In the genomic region with DNA sequence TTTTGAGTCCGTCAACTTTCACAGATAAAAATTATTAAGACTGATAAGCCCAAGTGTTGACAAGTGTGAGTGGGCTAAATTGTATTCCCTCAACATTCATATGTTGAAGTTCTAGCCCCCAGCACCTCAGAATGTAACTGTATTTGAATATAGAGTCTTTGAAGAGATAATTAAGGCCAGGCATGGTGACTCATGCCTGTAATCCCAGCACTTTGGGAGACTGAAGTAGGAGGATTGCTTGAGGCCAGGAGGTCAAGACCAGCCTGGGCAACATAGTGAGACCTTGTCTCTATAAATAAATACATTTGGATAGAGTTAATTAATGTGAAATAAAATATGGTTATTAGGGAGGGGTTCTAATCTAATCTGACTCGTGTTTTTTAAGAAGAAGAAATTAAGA, we compare ENCODE assay signal across 1 cellular context.
TF ChIP-seq lines count a peak whose summit lies in the region.

No MANE protein-coding gene starts in this region.

TF ChIP-seq in SK-N-SH treated with all-trans-retinoic acid at 6 μM for 48 hours, 23 proteins besides CTCF, POLR2A, EP300 and RAD21 (continued from another document):
- no peak for TF ChIP-seq GLIS3 (CRISPR knock-in tag; IDR thresholded peaks at IDR 0.05)
- TF ChIP-seq ZNF565 (CRISPR knock-in tag; conservative IDR thresholded peaks at IDR 0.05; ENCODE audit: low read depth) = no peak
- no peak for TF ChIP-seq OSR1 (CRISPR knock-in tag; IDR thresholded peaks at IDR 0.05)
- TF ChIP-seq, protein P1, sequence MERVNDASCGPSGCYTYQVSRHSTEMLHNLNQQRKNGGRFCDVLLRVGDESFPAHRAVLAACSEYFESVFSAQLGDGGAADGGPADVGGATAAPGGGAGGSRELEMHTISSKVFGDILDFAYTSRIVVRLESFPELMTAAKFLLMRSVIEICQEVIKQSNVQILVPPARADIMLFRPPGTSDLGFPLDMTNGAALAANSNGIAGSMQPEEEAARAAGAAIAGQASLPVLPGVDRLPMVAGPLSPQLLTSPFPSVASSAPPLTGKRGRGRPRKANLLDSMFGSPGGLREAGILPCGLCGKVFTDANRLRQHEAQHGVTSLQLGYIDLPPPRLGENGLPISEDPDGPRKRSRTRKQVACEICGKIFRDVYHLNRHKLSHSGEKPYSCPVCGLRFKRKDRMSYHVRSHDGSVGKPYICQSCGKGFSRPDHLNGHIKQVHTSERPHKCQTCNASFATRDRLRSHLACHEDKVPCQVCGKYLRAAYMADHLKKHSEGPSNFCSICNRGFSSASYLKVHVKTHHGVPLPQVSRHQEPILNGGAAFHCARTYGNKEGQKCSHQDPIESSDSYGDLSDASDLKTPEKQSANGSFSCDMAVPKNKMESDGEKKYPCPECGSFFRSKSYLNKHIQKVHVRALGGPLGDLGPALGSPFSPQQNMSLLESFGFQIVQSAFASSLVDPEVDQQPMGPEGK (CRISPR knock-in tag; IDR thresholded peaks at IDR 0.05; ENCODE audit: borderline replicate concordance) = no peak
- no peak for TF ChIP-seq CSDC2 (CRISPR knock-in tag; IDR thresholded peaks at IDR 0.05)
